27 cellular contexts compared by ENCODE assay signal in genomic region chr7:50631100-50631499, GRCh38.
"Had no signal": no experiment of that assay in that cellular context is flagged by ENCODE, and none has a peak within 500 bp of the region (broad histone marks: within the 10 kb centered on the region; RNA-seq: fewer than 3 reads in every experiment).

No MANE protein-coding gene starts in this region.

- ATAC-seq: activated CD8-positive, alpha-beta memory T cell treated with anti-CD3 and anti-CD28 coated beads, Interleukin-2, amount 10 ng/mL, durations not matched to agents 7 days and 5 days; lower lobe of right lung; natural killer cell; stimulated activated memory B cell treated with anti-CD40 and anti-IgM and Interleukin-4, amounts not matched to agents 10 μg/mL and 1 μg/mL and 100 μg/mL, for 72 hours; stimulated activated naive CD8-positive, alpha-beta T cell treated with anti-CD3 and anti-CD28 coated beads, Interleukin-15, amount 100 ng/mL, for 72 hours; WTC11 had no signal

- H3K4me3 ChIP-seq: coronary artery, dorsolateral prefrontal cortex, lower lobe of right lung, sigmoid colon, smooth muscle cell, thyroid gland had no signal

- H3K27ac Mint-ChIP-seq: activated CD4-positive, alpha-beta memory T cell treated with anti-CD3 and anti-CD28 coated beads, Interleukin-2, amount 10 ng/mL, durations not matched to agents 7 days and 5 days; activated CD4-positive, alpha-beta T cell treated with anti-CD3 and anti-CD28 coated beads, Interleukin-2, amount 10 ng/mL, durations not matched to agents 7 days and 5 days; activated CD8-positive, alpha-beta memory T cell treated with anti-CD3 and anti-CD28 coated beads, Interleukin-2, amount 10 ng/mL, durations not matched to agents 7 days and 5 days; activated T-helper 2 cell treated with anti-CD3 and anti-CD28 coated beads, Interferon-gamma antibody, Interleukin-2, Interleukin-4, amounts not matched to agents 10 μg/mL and 5 μg/mL and 100 μg/mL, durations not matched to agents 14 hours and 24 hours and 36 hours; natural killer cell; stimulated activated memory B cell treated with anti-CD40 and anti-IgM and Interleukin-4, amounts not matched to agents 10 μg/mL and 1 μg/mL and 100 μg/mL, for 72 hours; WTC11 had no signal

- H3K9me3 ChIP-seq: lower lobe of right lung, sigmoid colon, thyroid gland had no signal

- H3K9me3 Mint-ChIP-seq: activated naive CD4-positive, alpha-beta T cell treated with anti-CD3 and anti-CD28 coated beads, Interleukin-2, amount 50 U/mL, for 24 hours; immature natural killer cell; natural killer cell; stimulated activated memory B cell treated with anti-CD40 and anti-IgM and Interleukin-4, amounts not matched to agents 10 μg/mL and 1 μg/mL and 100 μg/mL, for 72 hours; stimulated activated naive CD8-positive, alpha-beta T cell treated with anti-CD3 and anti-CD28 coated beads, Interleukin-15, amount 100 ng/mL, for 72 hours had no signal

- H3K4me1 ChIP-seq: thyroid gland had no signal

- H3K4me1 Mint-ChIP-seq: activated naive CD4-positive, alpha-beta T cell treated with anti-CD3 and anti-CD28 coated beads, Interleukin-2, amount 50 U/mL, for 24 hours; immature natural killer cell; natural killer cell had no signal

- H3K27ac ChIP-seq: coronary artery, lower lobe of right lung, sigmoid colon, thyroid gland had no signal

- H3K4me3 Mint-ChIP-seq: activated CD4-positive, alpha-beta memory T cell treated with anti-CD3 and anti-CD28 coated beads, Interleukin-2, amount 10 ng/mL, durations not matched to agents 7 days and 5 days; activated CD4-positive, alpha-beta T cell treated with anti-CD3 and anti-CD28 coated beads, Interleukin-2, amount 10 ng/mL, durations not matched to agents 7 days and 5 days; activated CD8-positive, alpha-beta memory T cell treated with anti-CD3 and anti-CD28 coated beads, Interleukin-2, amount 10 ng/mL, durations not matched to agents 7 days and 5 days; activated naive CD4-positive, alpha-beta T cell treated with anti-CD3 and anti-CD28 coated beads, Interleukin-2, amount 50 U/mL, for 24 hours; immature natural killer cell; natural killer cell; stimulated activated memory B cell treated with anti-CD40 and anti-IgM and Interleukin-4, amounts not matched to agents 10 μg/mL and 1 μg/mL and 100 μg/mL, for 72 hours; stimulated activated naive CD8-positive, alpha-beta T cell treated with anti-CD3 and anti-CD28 coated beads, Interleukin-15, amount 100 ng/mL, for 72 hours; WTC11 had no signal

- H3K36me3 ChIP-seq: thyroid gland had no signal

- DNase-seq: activated CD4-positive, alpha-beta memory T cell treated with anti-CD3 and anti-CD28 coated beads, Interleukin-2, amount 10 ng/mL, durations not matched to agents 7 days and 5 days; activated CD4-positive, alpha-beta T cell treated with anti-CD3 and anti-CD28 coated beads for 1 hour; activated CD4-positive, alpha-beta T cell treated with anti-CD3 and anti-CD28 coated beads, Interleukin-2, amount 10 ng/mL, durations not matched to agents 7 days and 5 days; activated CD8-positive, alpha-beta memory T cell treated with anti-CD3 and anti-CD28 coated beads, Interleukin-2, amount 10 ng/mL, durations not matched to agents 7 days and 5 days; cerebellar nuclear complex; dorsolateral prefrontal cortex; effector memory CD4-positive, alpha-beta T cell; hypothalamus; immature natural killer cell; kidney; lower lobe of right lung; mesendoderm; natural killer cell; sigmoid colon; stimulated activated CD4-positive, alpha-beta T cell treated with anti-CD3 and anti-CD28 coated beads, Interleukin-1b, Interleukin-23, amount 100 ng/mL, for 48 hours; stimulated activated CD4-positive, alpha-beta T cell treated with anti-CD3 and anti-CD28 coated beads, Interleukin-4, amount 100 ng/mL, for 4 hours; stimulated activated CD8-positive, alpha-beta memory T cell treated with anti-CD3 and anti-CD28 coated beads, Interleukin-4, amount 100 ng/mL, for 48 hours; stimulated activated naive CD8-positive, alpha-beta T cell treated with anti-CD3 and anti-CD28 coated beads, Interleukin-15, amount 100 ng/mL, for 72 hours; substantia nigra; T-helper 2 cell; thyroid gland had no signal

- H3K36me3 Mint-ChIP-seq: activated naive CD4-positive, alpha-beta T cell treated with anti-CD3 and anti-CD28 coated beads, Interleukin-2, amount 50 U/mL, for 24 hours; immature natural killer cell; natural killer cell; stimulated activated memory B cell treated with anti-CD40 and anti-IgM and Interleukin-4, amounts not matched to agents 10 μg/mL and 1 μg/mL and 100 μg/mL, for 72 hours had no signal

- H3K27me3 ChIP-seq: dorsolateral prefrontal cortex, sigmoid colon, thyroid gland had no signal
